In genomic region chr14:21106191-21106505, GRCh38 we compare ENCODE assay signal across 10 cellular contexts. TPM values are rescaled to one million over a fixed set of nuclear protein-coding genes. Genes with fewer than 3 reads are reported as not detected.
DNase-seq lines count a peak whose midpoint lies in the region; ATAC-seq, FAIRE-seq and TF ChIP-seq lines count a peak whose summit lies in the region.
"Had no signal": no experiment of that assay in that cellular context is flagged by ENCODE, and none has a peak within 500 bp of the region (broad histone marks: within the 10 kb centered on the region; RNA-seq: fewer than 3 reads in every experiment).

No MANE protein-coding gene starts in this region.

- no peak for FAIRE-seq in K562 (lab: Jason Lieb, UNC)

- H3K9me3 ChIP-seq in K562 (replicated peaks; ENCODE audit: control insufficient read depth, insufficient read depth, low read depth, low read length): no peaks in the 10 kb centered on the region
- H3K9me3 ChIP-seq in testis: no peaks in the 10 kb centered on the region

- no peak for TF ChIP-seq RAD21 in K562 (CRISPR knock-in tag; conservative IDR thresholded peaks at IDR 0.05 in 1 of 2, IDR thresholded peaks at IDR 0.05 in 1 of 2)

- in situ Hi-C loops in K562 (cut with MboI): no loop called here

- H3K4me3 ChIP-seq in K562 (no peak overlapping the region), testis (no peak overlapping the region)

- 47% methylated on average over 3 of the region's 4 CpGs for WGBS in K562 (ENCODE audit: insufficient coverage, low coverage, missing lambda C conversion rate)
- WGBS in testis, 2 donors: 45 to 52% methylated on average over 4 of the region's 4 CpGs

- TF ChIP-seq POLR2A in K562 (conservative IDR thresholded peaks at IDR 0.05) (no peak), testis (IDR thresholded peaks at IDR 0.05) (no peak)

- H3K36me3 ChIP-seq in K562 (ENCODE audit: control insufficient read depth, insufficient read depth, low read length): no peaks in the 10 kb centered on the region
- H3K36me3 ChIP-seq in testis (ENCODE audit: low read depth, missing control alignments): no peaks in the 10 kb centered on the region

- H3K4me1 ChIP-seq in K562 (replicated peaks in 1 of 2; ENCODE audit: control insufficient read depth in 2 of 2, insufficient read depth in 2 of 2, low read length in 2 of 2) (peaks cover 44 to 55% of the 10 kb centered on the region in 2 experiments), testis (peaks cover 20% of the 10 kb centered on the region)

- no peak for TF ChIP-seq EP300 in K562 (IDR thresholded peaks at IDR 0.05; ENCODE audit: low read length)

- CTCF ChIA-PET in K562 (lab: Yijun Ruan, JAX; ENCODE audit: low intra/inter-chr PET ratio): interaction anchor here (1.4 to 5.3 kb wide), 3 partner anchors 13 to 247 kb away, joined by 4 to 54 read pairs (median 6); partner anchors contain the start of gene ARHGEF40

- TF ChIP-seq CTCF in K562 (IDR thresholded peaks at IDR 0.05 in 2 of 3, conservative IDR thresholded peaks at IDR 0.05 in 1 of 3; ENCODE audit: insufficient read depth in 2 of 3, low read depth in 1 of 3, low read length in 3 of 3): no peak
- TF ChIP-seq CTCF in testis (IDR thresholded peaks at IDR 0.05): no peak

- H3K27ac ChIP-seq in K562 (ENCODE audit: extremely low read depth, low read depth, low read length) (peak overlapping the region; percentile 72; the same call in 2 of the 3 replicates), layer of hippocampus (ENCODE audit: low read depth, low read length) (peak overlapping the region; percentile 53), testis (peak overlapping the region; percentile 36 to 48)

- peak; percentile 68 for DNase-seq in NCI-H2107 treated with DMSO at 0.1 percent for 48 hours (lab: John Stamatoyannopoulos, UW; ENCODE audit: unreplicated experiment)
- DNase-seq in NCI-H2107 (lab: John Stamatoyannopoulos, UW): no peak
- DNase-seq in K562 (ENCODE audit: extremely low read depth in 1 of 4, low spot score in 3 of 4): peak in 1 of 4 experiments; percentile 19
- no peak for DNase-seq in testis
- no peak for DNase-seq in NCI-H1092 treated with DMSO at 0.1 percent for 48 hours (lab: John Stamatoyannopoulos, UW)
- DNase-seq in NCI-H446 treated with DMSO at 0.1 percent for 48 hours (lab: John Stamatoyannopoulos, UW): no peak

- H3K9ac ChIP-seq in K562 (ENCODE audit: insufficient read depth in 1 of 2, low read depth in 2 of 2, low read length in 2 of 2): peak overlapping the region in 1 of 2 experiments; percentile 29; a peak in 1 of 4 replicates

- no peaks in the 10 kb centered on the region for H3K9me1 ChIP-seq in K562 (ENCODE audit: control insufficient read depth, insufficient read depth, low read length)

- no peak for ATAC-seq in K562
- ATAC-seq in GM19455 (IDR thresholded peaks at IDR 0.05; ENCODE audit: unreplicated experiment): no peak
- ATAC-seq: natural killer cell treated with Interleukin-12 subunit alpha and Interleukin-12 subunit beta and Interleukin-15 and Interleukin-18, amount 100 ng/mL, for 72 hours had no signal

- POLR2A ChIA-PET in K562 (lab: Yijun Ruan, JAX): no interaction called here

- H3K79me2 ChIP-seq in K562 (ENCODE audit: control insufficient read depth, insufficient read depth, low read length): 0 out of 3 replicates have a peak, but pooled peaks cover 6% of the 10 kb centered on the region

- intact Hi-C loops in K562 (cut with micrococcal nuclease): loop anchor here (2.0 kb wide), 1 partner anchor 29 kb away; no protein-coding TSS in a partner anchor
- intact Hi-C loops in testis (cut with DNase I; ENCODE audit: low total_unique reads): no loop called here

- no TSS peak for BruUV-seq in K562 (replicated peaks; lab: Mats Ljungman, UMichigan)

- H3K27me3 ChIP-seq in K562 (ENCODE audit: control insufficient read depth in 2 of 2, insufficient read depth in 2 of 2, low read length in 2 of 2) (no peaks in the 10 kb centered on the region), layer of hippocampus (ENCODE audit: control insufficient read depth, insufficient read depth, low read length) (no peaks in the 10 kb centered on the region), testis (no peaks in the 10 kb centered on the region)

- peak overlapping the region; percentile 49; the same call in 1 of the 2 replicates for H3K4me2 ChIP-seq in K562 (ENCODE audit: insufficient read depth, low read length)

- peak overlapping the region; percentile 95 for H2AFZ ChIP-seq in K562 (ENCODE audit: low read depth, low read length)

- H4K20me1 ChIP-seq in K562 (replicated peaks; ENCODE audit: control insufficient read depth, insufficient read depth, low read length): no peaks in the 10 kb centered on the region

RNA-seq across cellular contexts. Expression of gene TMEM253, which starts 5.3 kb away (rescaled TPM):
- 0.25 TPM in 1 of 2 replicates, not detected in the other for total RNA-seq in K562 (2011; cell fraction: chromatin; rRNA removed; ENCODE audit: low replicate concordance)
- 0.33 TPM in 1 of 2 replicates, not detected in the other for total RNA-seq in K562 (2011; cell fraction: nucleolus; rRNA removed)
- 0.29 TPM in 1 of 2 replicates, not detected in the other for total RNA-seq in K562 (2011; cell fraction: nucleoplasm; rRNA removed)
- total RNA-seq in K562 (2014; rRNA removed): 0.24 and 0.27 TPM in 2 replicates
- 0.11 and 0.13 TPM in 2 replicates for total RNA-seq in K562 (2014; rRNA removed; fragmentation: Illumina TruSeq; extraction: Trizol)
- not detected in 2 replicates for total RNA-seq in K562 (2015; rRNA removed; fragmentation: Illumina TruSeq; extraction: Trizol)
- total RNA-seq in K562 (2021): 0.18 and 0.20 TPM in 2 replicates
- 0.07 TPM in 1 of 2 replicates, not detected in the other for polyA plus RNA-seq in K562 (2011; rRNA removed)
- polyA plus RNA-seq in K562 (2011; cell fraction: cytosol; rRNA removed): 0.13 TPM in 1 of 2 replicates, not detected in the other
- 0.13 and 0.46 TPM in 2 replicates for polyA plus RNA-seq in K562 (2011; cell fraction: nucleus; rRNA removed)
- 0.18 and 0.29 TPM in 2 replicates for polyA plus RNA-seq in K562 (2012)
- 0.21 and 0.45 TPM in 2 replicates for polyA plus RNA-seq in K562 (2014; fragmentation: Illumina TruSeq; extraction: Trizol)
- under 1 TPM; 0.25 to 0.61 TPM for polyA plus RNA-seq in K562 (2014; fragmentation: Nextera tagmentation; extraction: Ambion mirVana)
- 0.23 TPM in 1 of 2 replicates, not detected in the other for polyA plus RNA-seq in K562 (2014; rRNA removed)
- 0.15 TPM in 1 of 2 replicates, not detected in the other for polyA minus RNA-seq in K562 (2011; rRNA and poly(A)+ RNA removed)
- not detected in 2 replicates for polyA minus RNA-seq in K562 (2011; cell fraction: cytosol; rRNA and poly(A)+ RNA removed)
- polyA minus RNA-seq in K562 (2011; cell fraction: nucleus; rRNA and poly(A)+ RNA removed): 0.22 and 0.27 TPM in 2 replicates
- under 1 TPM in 1 of 2 donors, not detected in 1; 0.50 TPM for total RNA-seq in testis
- polyA plus RNA-seq in testis (ENCODE audit: insufficient read depth, low read depth, low replicate concordance): 0.65 TPM
- total RNA-seq: A172; natural killer cell treated with Interleukin-12 subunit alpha and Interleukin-12 subunit beta and Interleukin-15 and Interleukin-18, amount 100 ng/mL, for 72 hours had no signal

RNA-seq across cellular contexts. Expression of gene ZNF219, which starts 7.7 kb away (rescaled TPM):
- total RNA-seq in K562 (2011; cell fraction: chromatin; rRNA removed; ENCODE audit: low replicate concordance): 10.9 and 15.3 TPM in 2 replicates
- total RNA-seq in K562 (2011; cell fraction: nucleolus; rRNA removed): 9.5 TPM in 2 replicates
- total RNA-seq in K562 (2011; cell fraction: nucleoplasm; rRNA removed): 10.8 and 13.2 TPM in 2 replicates
- total RNA-seq in K562 (2014; rRNA removed) (3.7 and 6.4 TPM in 2 replicates), K562 (2014; rRNA removed; fragmentation: Illumina TruSeq; extraction: Trizol) (2.2 and 2.6 TPM in 2 replicates), K562 (2015; rRNA removed; fragmentation: Illumina TruSeq; extraction: Trizol) (4.1 and 4.3 TPM in 2 replicates), K562 (2021) (9.3 and 10.6 TPM in 2 replicates), testis (10 to 100 TPM; 42.8 to 64.8 TPM)
- polyA plus RNA-seq in K562 (2011; rRNA removed) (1.9 and 2.8 TPM in 2 replicates), K562 (2014; fragmentation: Illumina TruSeq; extraction: Trizol) (2.6 and 3.1 TPM in 2 replicates), K562 (2014; fragmentation: Nextera tagmentation; extraction: Ambion mirVana) (under 1 TPM; 0.29 to 0.53 TPM), K562 (2014; rRNA removed) (7.7 and 7.8 TPM in 2 replicates), testis (ENCODE audit: insufficient read depth, low read depth, low replicate concordance) (17.7 TPM)
- polyA plus RNA-seq in K562 (2011; cell fraction: cytosol; rRNA removed): 2.7 and 15.0 TPM in 2 replicates
- polyA plus RNA-seq in K562 (2011; cell fraction: nucleus; rRNA removed): 12.7 and 34.2 TPM in 2 replicates
- polyA plus RNA-seq in K562 (2012): 5.6 and 6.2 TPM in 2 replicates
- 2.0 and 3.0 TPM in 2 replicates for polyA minus RNA-seq in K562 (2011; rRNA and poly(A)+ RNA removed)
- 2.1 and 3.3 TPM in 2 replicates for polyA minus RNA-seq in K562 (2011; cell fraction: cytosol; rRNA and poly(A)+ RNA removed)
- 5.0 and 9.7 TPM in 2 replicates for polyA minus RNA-seq in K562 (2011; cell fraction: nucleus; rRNA and poly(A)+ RNA removed)

RNA-seq across cellular contexts. Expression of gene ARHGEF40, which starts 36.0 kb away (rescaled TPM):
- 6.3 and 19.5 TPM in 2 replicates for total RNA-seq in K562 (2011; cell fraction: chromatin; rRNA removed; ENCODE audit: low replicate concordance)
- 8.9 and 9.8 TPM in 2 replicates for total RNA-seq in K562 (2011; cell fraction: nucleolus; rRNA removed)
- 7.5 and 9.5 TPM in 2 replicates for total RNA-seq in K562 (2011; cell fraction: nucleoplasm; rRNA removed)
- 3.9 and 4.0 TPM in 2 replicates for total RNA-seq in K562 (2014; rRNA removed)
- total RNA-seq in K562 (2014; rRNA removed; fragmentation: Illumina TruSeq; extraction: Trizol): 2.3 and 2.9 TPM in 2 replicates
- total RNA-seq in K562 (2015; rRNA removed; fragmentation: Illumina TruSeq; extraction: Trizol): 3.3 and 3.7 TPM in 2 replicates
- total RNA-seq in K562 (2021): 4.6 and 6.3 TPM in 2 replicates
- polyA plus RNA-seq in K562 (2011; rRNA removed): 3.8 and 4.0 TPM in 2 replicates
- 5.6 and 9.9 TPM in 2 replicates for polyA plus RNA-seq in K562 (2011; cell fraction: cytosol; rRNA removed)
- polyA plus RNA-seq in K562 (2011; cell fraction: nucleus; rRNA removed): 18.5 and 28.6 TPM in 2 replicates
- polyA plus RNA-seq in K562 (2012): 3.6 and 7.8 TPM in 2 replicates
- polyA plus RNA-seq in K562 (2014; fragmentation: Illumina TruSeq; extraction: Trizol): 4.6 and 5.0 TPM in 2 replicates
- under 1 TPM; 0.42 to 0.55 TPM for polyA plus RNA-seq in K562 (2014; fragmentation: Nextera tagmentation; extraction: Ambion mirVana)
- 4.6 and 4.7 TPM in 2 replicates for polyA plus RNA-seq in K562 (2014; rRNA removed)
- polyA minus RNA-seq in K562 (2011; rRNA and poly(A)+ RNA removed): 2.2 and 3.0 TPM in 2 replicates
- 1.8 and 2.2 TPM in 2 replicates for polyA minus RNA-seq in K562 (2011; cell fraction: cytosol; rRNA and poly(A)+ RNA removed)
- polyA minus RNA-seq in K562 (2011; cell fraction: nucleus; rRNA and poly(A)+ RNA removed): 3.9 and 4.0 TPM in 2 replicates
- total RNA-seq in testis: 10 to 100 TPM; 30.5 to 36.9 TPM
- polyA plus RNA-seq in testis (ENCODE audit: insufficient read depth, low read depth, low replicate concordance): 22.0 TPM

RNA-seq across cellular contexts. Expression of gene RNASE8, which starts 48.5 kb away (rescaled TPM):
- not detected in 2 replicates for total RNA-seq in K562 (2011; cell fraction: chromatin; rRNA removed; ENCODE audit: low replicate concordance)
- not detected in 2 replicates for total RNA-seq in K562 (2011; cell fraction: nucleolus; rRNA removed)
- total RNA-seq in K562 (2011; cell fraction: nucleoplasm; rRNA removed): not detected in 2 replicates
- total RNA-seq in K562 (2014; rRNA removed) (not detected in 2 replicates), K562 (2014; rRNA removed; fragmentation: Illumina TruSeq; extraction: Trizol) (not detected in 2 replicates), K562 (2015; rRNA removed; fragmentation: Illumina TruSeq; extraction: Trizol) (not detected in 2 replicates), K562 (2021) (not detected in 2 replicates), testis (not detected)
- polyA plus RNA-seq in K562 (2011; rRNA removed) (not detected in 2 replicates), K562 (2014; fragmentation: Illumina TruSeq; extraction: Trizol) (not detected in 2 replicates), K562 (2014; fragmentation: Nextera tagmentation; extraction: Ambion mirVana) (not detected), K562 (2014; rRNA removed) (not detected in 2 replicates), testis (ENCODE audit: insufficient read depth, low read depth, low replicate concordance) (not detected)
- polyA plus RNA-seq in K562 (2011; cell fraction: cytosol; rRNA removed): not detected in 2 replicates
- polyA plus RNA-seq in K562 (2011; cell fraction: nucleus; rRNA removed): not detected in 2 replicates
- not detected in 2 replicates for polyA plus RNA-seq in K562 (2012)
- polyA minus RNA-seq in K562 (2011; rRNA and poly(A)+ RNA removed): not detected in 2 replicates
- not detected in 2 replicates for polyA minus RNA-seq in K562 (2011; cell fraction: cytosol; rRNA and poly(A)+ RNA removed)
- not detected in 2 replicates for polyA minus RNA-seq in K562 (2011; cell fraction: nucleus; rRNA and poly(A)+ RNA removed)
- total RNA-seq: A172; natural killer cell treated with Interleukin-12 subunit alpha and Interleukin-12 subunit beta and Interleukin-15 and Interleukin-18, amount 100 ng/mL, for 72 hours had no signal

RNA-seq across cellular contexts. Expression of gene OR5AU1, which starts 49.7 kb away (rescaled TPM):
- total RNA-seq in K562 (2011; cell fraction: chromatin; rRNA removed; ENCODE audit: low replicate concordance): not detected in 2 replicates
- total RNA-seq in K562 (2011; cell fraction: nucleolus; rRNA removed): not detected in 2 replicates
- total RNA-seq in K562 (2011; cell fraction: nucleoplasm; rRNA removed): not detected in 2 replicates
- not detected in 2 replicates for total RNA-seq in K562 (2014; rRNA removed)
- total RNA-seq in K562 (2014; rRNA removed; fragmentation: Illumina TruSeq; extraction: Trizol): not detected in 2 replicates
- total RNA-seq in K562 (2015; rRNA removed; fragmentation: Illumina TruSeq; extraction: Trizol): not detected in 2 replicates
- total RNA-seq in K562 (2021): not detected in 2 replicates
- not detected in 2 replicates for polyA plus RNA-seq in K562 (2011; rRNA removed)
- polyA plus RNA-seq in K562 (2011; cell fraction: cytosol; rRNA removed): not detected in 2 replicates
- polyA plus RNA-seq in K562 (2011; cell fraction: nucleus; rRNA removed): not detected in 2 replicates
- not detected in 2 replicates for polyA plus RNA-seq in K562 (2012)
- polyA plus RNA-seq in K562 (2014; fragmentation: Illumina TruSeq; extraction: Trizol): not detected in 2 replicates
- not detected for polyA plus RNA-seq in K562 (2014; fragmentation: Nextera tagmentation; extraction: Ambion mirVana)
- polyA plus RNA-seq in K562 (2014; rRNA removed): not detected in 2 replicates
- polyA minus RNA-seq in K562 (2011; rRNA and poly(A)+ RNA removed): 0.06 TPM in 1 of 2 replicates, not detected in the other
- polyA minus RNA-seq in K562 (2011; cell fraction: cytosol; rRNA and poly(A)+ RNA removed): not detected in 2 replicates
- not detected in 2 replicates for polyA minus RNA-seq in K562 (2011; cell fraction: nucleus; rRNA and poly(A)+ RNA removed)
- under 1 TPM in 1 of 2 donors, not detected in 1; 0.43 TPM for total RNA-seq in testis
- not detected for polyA plus RNA-seq in testis (ENCODE audit: insufficient read depth, low read depth, low replicate concordance)
- total RNA-seq: A172; natural killer cell treated with Interleukin-12 subunit alpha and Interleukin-12 subunit beta and Interleukin-15 and Interleukin-18, amount 100 ng/mL, for 72 hours had no signal
